In the genomic region with DNA sequence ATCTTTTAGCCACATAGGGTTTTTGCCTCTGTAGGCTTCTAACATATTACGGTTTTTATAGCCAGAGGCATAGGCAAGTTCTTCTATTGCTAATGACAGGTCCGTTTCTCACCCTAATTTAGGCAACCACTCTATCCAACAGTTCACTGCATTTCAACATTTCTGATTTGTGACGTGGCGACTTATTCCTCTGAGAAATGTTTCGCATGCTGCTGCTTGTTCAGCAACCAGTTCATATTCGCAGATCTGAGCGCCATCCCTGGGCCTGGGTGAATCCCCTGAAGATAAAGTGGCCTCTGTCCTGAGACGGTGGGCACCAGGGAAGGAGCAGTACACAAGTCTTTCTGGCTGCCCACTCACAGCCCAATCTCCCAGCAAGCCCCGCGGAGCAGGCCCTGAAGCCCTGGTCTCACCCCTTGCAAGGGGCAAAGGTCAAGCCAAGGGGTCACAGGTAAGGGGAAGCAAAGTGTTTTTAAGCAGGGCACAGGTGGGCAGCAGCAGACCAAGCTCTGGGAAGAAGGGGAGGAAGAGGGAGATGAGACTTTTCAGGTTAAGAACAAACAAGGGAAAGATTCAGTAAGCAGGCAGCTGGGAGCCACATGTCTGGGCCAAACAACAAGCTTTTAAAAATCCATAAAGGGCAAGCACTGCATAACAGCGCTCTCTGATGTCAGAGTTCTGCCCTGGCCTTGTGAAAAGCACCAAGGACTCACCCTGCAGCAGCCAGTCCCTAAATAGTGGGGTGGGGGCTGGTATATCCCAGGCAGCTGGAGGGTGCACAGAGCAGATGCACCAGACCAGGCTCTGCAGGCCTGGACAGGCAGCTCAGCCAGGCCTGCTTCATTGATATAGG, we compare ENCODE assay signal across 1 cellular context.
A peak's percentile ranks its signal among the peaks of the same experiment; 100 is the strongest.
TF ChIP-seq lines count a peak whose summit lies in the region.

No MANE protein-coding gene starts in this region.

TF ChIP-seq in HepG2, 621 proteins besides CTCF, POLR2A, EP300 and RAD21 (continued from another document and continues in another):
- no peak for TF ChIP-seq ZBTB33 (CRISPR knock-in tag; IDR thresholded peaks at IDR 0.05)
- TF ChIP-seq ZNF292 (CRISPR knock-in tag; IDR thresholded peaks at IDR 0.05; ENCODE audit: borderline replicate concordance, low read depth) = no peak
- no peak for TF ChIP-seq ZNF737 (CRISPR knock-in tag; IDR thresholded peaks at IDR 0.05; ENCODE audit: borderline replicate concordance)
- TF ChIP-seq FOXK1 (CRISPR knock-in tag; IDR thresholded peaks at IDR 0.05; ENCODE audit: borderline replicate concordance, low read depth) = no peak
- no peak for TF ChIP-seq CENPX (CRISPR knock-in tag; IDR thresholded peaks at IDR 0.05)
- 0 out of 2 replicates have a peak, but pooled peaks have one; percentile 18 for TF ChIP-seq HDAC2 (CRISPR knock-in tag; IDR thresholded peaks at IDR 0.05)
- TF ChIP-seq CHD2 (IDR thresholded peaks at IDR 0.05; ENCODE audit: low read depth, low read length) = no peak
- no peak for TF ChIP-seq ZNF547 (CRISPR knock-in tag; IDR thresholded peaks at IDR 0.05)
- no peak for TF ChIP-seq SP140L (CRISPR knock-in tag; IDR thresholded peaks at IDR 0.05; ENCODE audit: borderline replicate concordance)
- no peak for TF ChIP-seq EEA1 (CRISPR knock-in tag; IDR thresholded peaks at IDR 0.05; ENCODE audit: borderline replicate concordance)
- peak; percentile 50; the same call in 1 of the 2 replicates for TF ChIP-seq NFKB2 (CRISPR knock-in tag; IDR thresholded peaks at IDR 0.05; ENCODE audit: borderline replicate concordance)
- no peak for TF ChIP-seq SMYD3 (CRISPR knock-in tag; IDR thresholded peaks at IDR 0.05)
- no peak for TF ChIP-seq MTF2 (CRISPR knock-in tag; IDR thresholded peaks at IDR 0.05; ENCODE audit: borderline replicate concordance)
- no peak for TF ChIP-seq ZNF790 (CRISPR knock-in tag; IDR thresholded peaks at IDR 0.05; ENCODE audit: borderline replicate concordance)
- TF ChIP-seq BCL6 (CRISPR knock-in tag; IDR thresholded peaks at IDR 0.05) = no peak
- TF ChIP-seq ZNF766 (CRISPR knock-in tag; IDR thresholded peaks at IDR 0.05; ENCODE audit: borderline replicate concordance) = no peak
- TF ChIP-seq ZNF230 (CRISPR knock-in tag; IDR thresholded peaks at IDR 0.05) = no peak
- TF ChIP-seq, protein P1, sequence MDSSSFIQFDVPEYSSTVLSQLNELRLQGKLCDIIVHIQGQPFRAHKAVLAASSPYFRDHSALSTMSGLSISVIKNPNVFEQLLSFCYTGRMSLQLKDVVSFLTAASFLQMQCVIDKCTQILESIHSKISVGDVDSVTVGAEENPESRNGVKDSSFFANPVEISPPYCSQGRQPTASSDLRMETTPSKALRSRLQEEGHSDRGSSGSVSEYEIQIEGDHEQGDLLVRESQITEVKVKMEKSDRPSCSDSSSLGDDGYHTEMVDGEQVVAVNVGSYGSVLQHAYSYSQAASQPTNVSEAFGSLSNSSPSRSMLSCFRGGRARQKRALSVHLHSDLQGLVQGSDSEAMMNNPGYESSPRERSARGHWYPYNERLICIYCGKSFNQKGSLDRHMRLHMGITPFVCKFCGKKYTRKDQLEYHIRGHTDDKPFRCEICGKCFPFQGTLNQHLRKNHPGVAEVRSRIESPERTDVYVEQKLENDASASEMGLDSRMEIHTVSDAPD (CRISPR knock-in tag; IDR thresholded peaks at IDR 0.05) = no peak
- no peak for TF ChIP-seq JUND (CRISPR knock-in tag; IDR thresholded peaks at IDR 0.05)
- TF ChIP-seq, protein P2, sequence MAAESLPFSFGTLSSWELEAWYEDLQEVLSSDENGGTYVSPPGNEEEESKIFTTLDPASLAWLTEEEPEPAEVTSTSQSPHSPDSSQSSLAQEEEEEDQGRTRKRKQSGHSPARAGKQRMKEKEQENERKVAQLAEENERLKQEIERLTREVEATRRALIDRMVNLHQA (CRISPR knock-in tag; IDR thresholded peaks at IDR 0.05) = no peak
- TF ChIP-seq, protein P3, sequence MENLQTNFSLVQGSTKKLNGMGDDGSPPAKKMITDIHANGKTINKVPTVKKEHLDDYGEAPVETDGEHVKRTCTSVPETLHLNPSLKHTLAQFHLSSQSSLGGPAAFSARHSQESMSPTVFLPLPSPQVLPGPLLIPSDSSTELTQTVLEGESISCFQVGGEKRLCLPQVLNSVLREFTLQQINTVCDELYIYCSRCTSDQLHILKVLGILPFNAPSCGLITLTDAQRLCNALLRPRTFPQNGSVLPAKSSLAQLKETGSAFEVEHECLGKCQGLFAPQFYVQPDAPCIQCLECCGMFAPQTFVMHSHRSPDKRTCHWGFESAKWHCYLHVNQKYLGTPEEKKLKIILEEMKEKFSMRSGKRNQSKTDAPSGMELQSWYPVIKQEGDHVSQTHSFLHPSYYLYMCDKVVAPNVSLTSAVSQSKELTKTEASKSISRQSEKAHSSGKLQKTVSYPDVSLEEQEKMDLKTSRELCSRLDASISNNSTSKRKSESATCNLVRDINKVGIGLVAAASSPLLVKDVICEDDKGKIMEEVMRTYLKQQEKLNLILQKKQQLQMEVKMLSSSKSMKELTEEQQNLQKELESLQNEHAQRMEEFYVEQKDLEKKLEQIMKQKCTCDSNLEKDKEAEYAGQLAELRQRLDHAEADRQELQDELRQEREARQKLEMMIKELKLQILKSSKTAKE (CRISPR knock-in tag; IDR thresholded peaks at IDR 0.05; ENCODE audit: borderline replicate concordance) = no peak
- TF ChIP-seq HOXA5 (CRISPR knock-in tag; IDR thresholded peaks at IDR 0.05) = no peak
- TF ChIP-seq, protein P4, sequence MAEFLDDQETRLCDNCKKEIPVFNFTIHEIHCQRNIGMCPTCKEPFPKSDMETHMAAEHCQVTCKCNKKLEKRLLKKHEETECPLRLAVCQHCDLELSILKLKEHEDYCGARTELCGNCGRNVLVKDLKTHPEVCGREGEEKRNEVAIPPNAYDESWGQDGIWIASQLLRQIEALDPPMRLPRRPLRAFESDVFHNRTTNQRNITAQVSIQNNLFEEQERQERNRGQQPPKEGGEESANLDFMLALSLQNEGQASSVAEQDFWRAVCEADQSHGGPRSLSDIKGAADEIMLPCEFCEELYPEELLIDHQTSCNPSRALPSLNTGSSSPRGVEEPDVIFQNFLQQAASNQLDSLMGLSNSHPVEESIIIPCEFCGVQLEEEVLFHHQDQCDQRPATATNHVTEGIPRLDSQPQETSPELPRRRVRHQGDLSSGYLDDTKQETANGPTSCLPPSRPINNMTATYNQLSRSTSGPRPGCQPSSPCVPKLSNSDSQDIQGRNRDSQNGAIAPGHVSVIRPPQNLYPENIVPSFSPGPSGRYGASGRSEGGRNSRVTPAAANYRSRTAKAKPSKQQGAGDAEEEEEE (CRISPR knock-in tag; IDR thresholded peaks at IDR 0.05; ENCODE audit: borderline replicate concordance) = no peak
- no peak for TF ChIP-seq TBX3 (IDR thresholded peaks at IDR 0.05; ENCODE audit: borderline replicate concordance)
- no peak for TF ChIP-seq ZNF44 (CRISPR knock-in tag; IDR thresholded peaks at IDR 0.05)
- no peak for TF ChIP-seq SIN3B (IDR thresholded peaks at IDR 0.05; ENCODE audit: low read length)
- no peak for TF ChIP-seq PLSCR1 (CRISPR knock-in tag; IDR thresholded peaks at IDR 0.05; ENCODE audit: borderline replicate concordance)
- TF ChIP-seq, protein P5, sequence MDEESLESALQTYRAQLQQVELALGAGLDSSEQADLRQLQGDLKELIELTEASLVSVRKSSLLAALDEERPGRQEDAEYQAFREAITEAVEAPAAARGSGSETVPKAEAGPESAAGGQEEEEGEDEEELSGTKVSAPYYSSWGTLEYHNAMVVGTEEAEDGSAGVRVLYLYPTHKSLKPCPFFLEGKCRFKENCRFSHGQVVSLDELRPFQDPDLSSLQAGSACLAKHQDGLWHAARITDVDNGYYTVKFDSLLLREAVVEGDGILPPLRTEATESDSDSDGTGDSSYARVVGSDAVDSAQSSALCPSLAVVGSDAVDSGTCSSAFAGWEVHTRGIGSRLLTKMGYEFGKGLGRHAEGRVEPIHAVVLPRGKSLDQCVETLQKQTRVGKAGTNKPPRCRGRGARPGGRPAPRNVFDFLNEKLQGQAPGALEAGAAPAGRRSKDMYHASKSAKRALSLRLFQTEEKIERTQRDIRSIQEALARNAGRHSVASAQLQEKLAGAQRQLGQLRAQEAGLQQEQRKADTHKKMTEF (CRISPR knock-in tag; IDR thresholded peaks at IDR 0.05) = no peak
- no peak for TF ChIP-seq PBX2 (CRISPR knock-in tag; IDR thresholded peaks at IDR 0.05)
- TF ChIP-seq ZFP41 (CRISPR knock-in tag; IDR thresholded peaks at IDR 0.05; ENCODE audit: borderline replicate concordance) = no peak
- no peak for TF ChIP-seq NONO (IDR thresholded peaks at IDR 0.05)
- TF ChIP-seq NONO (CRISPR knock-in tag; conservative IDR thresholded peaks at IDR 0.05) = no peak
- no peak for TF ChIP-seq ZSCAN12 (CRISPR knock-in tag; IDR thresholded peaks at IDR 0.05)
- TF ChIP-seq ZFY (CRISPR knock-in tag; IDR thresholded peaks at IDR 0.05) = peak; percentile 33; the same call in 1 of the 2 replicates
- TF ChIP-seq ZSCAN25 (CRISPR knock-in tag; IDR thresholded peaks at IDR 0.05) = no peak
- TF ChIP-seq, protein P6, sequence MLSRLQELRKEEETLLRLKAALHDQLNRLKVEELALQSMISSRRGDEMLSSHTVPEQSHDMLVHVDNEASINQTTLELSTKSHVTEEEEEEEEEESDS (CRISPR knock-in tag; IDR thresholded peaks at IDR 0.05; ENCODE audit: borderline replicate concordance) = no peak
- TF ChIP-seq DBP (CRISPR knock-in tag; IDR thresholded peaks at IDR 0.05; ENCODE audit: not compliant biosample characterization) = no peak
- TF ChIP-seq ZNF878 (CRISPR knock-in tag; IDR thresholded peaks at IDR 0.05) = no peak
- no peak for TF ChIP-seq SOX13 (IDR thresholded peaks at IDR 0.05)
- no peak for TF ChIP-seq SOX13 (CRISPR knock-in tag; conservative IDR thresholded peaks at IDR 0.05 in 1 of 2, IDR thresholded peaks at IDR 0.05 in 1 of 2)
- TF ChIP-seq ZNF703 (CRISPR knock-in tag; IDR thresholded peaks at IDR 0.05; ENCODE audit: borderline replicate concordance) = no peak
- TF ChIP-seq, protein P7, sequence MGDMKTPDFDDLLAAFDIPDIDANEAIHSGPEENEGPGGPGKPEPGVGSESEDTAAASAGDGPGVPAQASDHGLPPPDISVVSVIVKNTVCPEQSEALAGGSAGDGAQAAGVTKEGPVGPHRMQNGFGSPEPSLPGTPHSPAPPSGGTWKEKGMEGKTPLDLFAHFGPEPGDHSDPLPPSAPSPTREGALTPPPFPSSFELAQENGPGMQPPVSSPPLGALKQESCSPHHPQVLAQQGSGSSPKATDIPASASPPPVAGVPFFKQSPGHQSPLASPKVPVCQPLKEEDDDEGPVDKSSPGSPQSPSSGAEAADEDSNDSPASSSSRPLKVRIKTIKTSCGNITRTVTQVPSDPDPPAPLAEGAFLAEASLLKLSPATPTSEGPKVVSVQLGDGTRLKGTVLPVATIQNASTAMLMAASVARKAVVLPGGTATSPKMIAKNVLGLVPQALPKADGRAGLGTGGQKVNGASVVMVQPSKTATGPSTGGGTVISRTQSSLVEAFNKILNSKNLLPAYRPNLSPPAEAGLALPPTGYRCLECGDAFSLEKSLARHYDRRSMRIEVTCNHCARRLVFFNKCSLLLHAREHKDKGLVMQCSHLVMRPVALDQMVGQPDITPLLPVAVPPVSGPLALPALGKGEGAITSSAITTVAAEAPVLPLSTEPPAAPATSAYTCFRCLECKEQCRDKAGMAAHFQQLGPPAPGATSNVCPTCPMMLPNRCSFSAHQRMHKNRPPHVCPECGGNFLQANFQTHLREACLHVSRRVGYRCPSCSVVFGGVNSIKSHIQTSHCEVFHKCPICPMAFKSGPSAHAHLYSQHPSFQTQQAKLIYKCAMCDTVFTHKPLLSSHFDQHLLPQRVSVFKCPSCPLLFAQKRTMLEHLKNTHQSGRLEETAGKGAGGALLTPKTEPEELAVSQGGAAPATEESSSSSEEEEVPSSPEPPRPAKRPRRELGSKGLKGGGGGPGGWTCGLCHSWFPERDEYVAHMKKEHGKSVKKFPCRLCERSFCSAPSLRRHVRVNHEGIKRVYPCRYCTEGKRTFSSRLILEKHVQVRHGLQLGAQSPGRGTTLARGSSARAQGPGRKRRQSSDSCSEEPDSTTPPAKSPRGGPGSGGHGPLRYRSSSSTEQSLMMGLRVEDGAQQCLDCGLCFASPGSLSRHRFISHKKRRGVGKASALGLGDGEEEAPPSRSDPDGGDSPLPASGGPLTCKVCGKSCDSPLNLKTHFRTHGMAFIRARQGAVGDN (CRISPR knock-in tag; IDR thresholded peaks at IDR 0.05) = peak; percentile 78
- no peak for TF ChIP-seq SRSF1 (optimal IDR thresholded peaks at IDR 0.05; ENCODE audit: low read depth, low read length)
- TF ChIP-seq ZNF652 (CRISPR knock-in tag; IDR thresholded peaks at IDR 0.05; ENCODE audit: borderline replicate concordance, low read depth) = no peak
- no peak for TF ChIP-seq TOPORS (CRISPR knock-in tag; IDR thresholded peaks at IDR 0.05)
- TF ChIP-seq ZNF350 (CRISPR knock-in tag; IDR thresholded peaks at IDR 0.05; ENCODE audit: borderline replicate concordance, low read depth) = 0 out of 2 replicates have a peak, but pooled peaks have one; percentile 14
